Comparison of ENCODE assay signal across 14 cellular contexts in the genomic region with DNA sequence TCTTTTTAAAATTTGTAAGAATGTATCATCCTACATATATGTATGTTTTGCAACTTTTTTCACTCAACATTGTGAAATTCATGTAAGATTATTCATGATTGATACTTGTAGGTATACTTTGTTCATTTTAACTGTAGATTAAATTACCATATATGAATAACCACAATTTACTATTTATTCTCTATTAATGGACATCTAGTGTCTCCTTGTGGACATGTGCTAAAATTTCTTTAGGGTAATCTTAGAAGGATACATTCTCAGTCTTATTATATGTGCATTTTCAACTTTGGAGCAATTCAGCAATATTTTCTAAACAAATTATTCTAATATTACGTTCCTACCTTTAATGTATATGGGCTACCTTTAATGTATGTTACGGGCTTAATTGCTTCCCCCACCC.
DNase-seq lines count a peak whose midpoint lies in the region; ATAC-seq, FAIRE-seq and TF ChIP-seq lines count a peak whose summit lies in the region.
"Had no signal": no experiment of that assay in that cellular context is flagged by ENCODE, and none has a peak within 500 bp of the region (broad histone marks: within the 10 kb centered on the region; RNA-seq: fewer than 3 reads in every experiment).

No MANE protein-coding gene starts in this region.

- DNase-seq in EH (ENCODE audit: low read depth) (peak; percentile 10), M059J (ENCODE audit: low read depth) (peak; percentile 7), K562 (ENCODE audit: extremely low read depth in 1 of 4, low spot score in 3 of 4) (no peak), osteocyte (ENCODE audit: extremely low spot score, unreplicated experiment) (no peak), aorta (no peak)
- no peak for DNase-seq in activated T-cell treated with anti-CD3 and anti-CD28 coated beads, Interleukin-2, amount 50 U/mL, for 48 hours
- DNase-seq: H7, NCI-H1417, SJCRH30 had no signal

- no peaks in the 10 kb centered on the region for H3K9me3 Mint-ChIP-seq in osteocyte (ENCODE audit: unreplicated experiment)
- H3K9me3 Mint-ChIP-seq: WTC11 had no signal

- no peak overlapping the region for H2AFZ ChIP-seq in K562 (ENCODE audit: low read depth, low read length)

- 21% methylated on average over 2 of the region's 2 CpGs for WGBS in K562 (ENCODE audit: insufficient coverage, low coverage, missing lambda C conversion rate)
- 47 to 49% methylated on average over 2 of the region's 2 CpGs for WGBS in aorta, 2 donors

- TF ChIP-seq POLR2A in K562 (conservative IDR thresholded peaks at IDR 0.05), result no peak

- H4K20me1 ChIP-seq in K562 (replicated peaks; ENCODE audit: control insufficient read depth, insufficient read depth, low read length), result no peaks in the 10 kb centered on the region

- H3K27me3 ChIP-seq in K562 (ENCODE audit: control insufficient read depth in 2 of 2, insufficient read depth in 2 of 2, low read length in 2 of 2) (no peaks in the 10 kb centered on the region), aorta (ENCODE audit: control insufficient read depth in 1 of 2, insufficient read depth in 2 of 2, low read length in 1 of 2) (no peaks in the 10 kb centered on the region)
- H3K27me3 ChIP-seq: SJCRH30, tibial nerve had no signal

- TF ChIP-seq EP300 in K562 (IDR thresholded peaks at IDR 0.05; ENCODE audit: low read length), result no peak

- in situ Hi-C loops in K562 (cut with MboI), result no loop called here

- POLR2A ChIA-PET in K562 (lab: Yijun Ruan, JAX), result no interaction called here

- no peak overlapping the region for H3K4me2 ChIP-seq in K562 (ENCODE audit: insufficient read depth, low read length)

- CTCF ChIA-PET in K562 (lab: Yijun Ruan, JAX; ENCODE audit: low intra/inter-chr PET ratio), result interaction anchor here (1.6 kb wide), 1 partner anchor 190 kb away, joined by 8 read pairs; no protein-coding TSS in a partner anchor

- FAIRE-seq in K562 (lab: Jason Lieb, UNC), result no peak

- BruUV-seq in K562 (replicated peaks; lab: Mats Ljungman, UMichigan), result no TSS peak

- intact Hi-C loops in K562 (cut with micrococcal nuclease) (loop anchor here (5.0 to 10.0 kb wide), 3 partner anchors 188 to 443 kb away; no protein-coding TSS in a partner anchor), aorta (cut with DNase I) (no loop called here)

- H3K9me1 ChIP-seq in K562 (ENCODE audit: control insufficient read depth, insufficient read depth, low read length), result no peaks in the 10 kb centered on the region

- H3K4me3 ChIP-seq in K562, result no peak overlapping the region
- H3K4me3 ChIP-seq in aorta (ENCODE audit: low read length in 2 of 2), result no peak overlapping the region
- H3K4me3 ChIP-seq: coronary artery, SJCRH30, tibial nerve had no signal

- H3K4me3 Mint-ChIP-seq in osteocyte (ENCODE audit: unreplicated experiment), result no peak overlapping the region
- H3K4me3 Mint-ChIP-seq: WTC11 had no signal

- no peaks in the 10 kb centered on the region for H3K79me2 ChIP-seq in K562 (ENCODE audit: control insufficient read depth, insufficient read depth, low read length)

- H3K27me3 Mint-ChIP-seq in osteocyte (ENCODE audit: unreplicated experiment), result no peaks in the 10 kb centered on the region

- no peaks in the 10 kb centered on the region for H3K9me3 ChIP-seq in K562 (replicated peaks; ENCODE audit: control insufficient read depth, insufficient read depth, low read depth, low read length)
- H3K9me3 ChIP-seq in aorta (ENCODE audit: control insufficient read depth, low read length), result no peaks in the 10 kb centered on the region
- H3K9me3 ChIP-seq: SJCRH30, tibial nerve had no signal

- H3K27ac ChIP-seq in K562 (ENCODE audit: extremely low read depth, low read depth, low read length) (no peak overlapping the region), aorta (ENCODE audit: low read depth in 1 of 2, low read length in 2 of 2) (no peak overlapping the region)
- H3K27ac ChIP-seq: coronary artery, SJCRH30, tibial nerve had no signal

- no peaks in the 10 kb centered on the region for H3K36me3 ChIP-seq in K562 (ENCODE audit: control insufficient read depth, insufficient read depth, low read length)
- no peaks in the 10 kb centered on the region for H3K36me3 ChIP-seq in aorta (ENCODE audit: control insufficient read depth in 1 of 2, insufficient read depth in 2 of 2, low read length in 1 of 2)
- H3K36me3 ChIP-seq: SJCRH30, tibial nerve had no signal

- H3K36me3 Mint-ChIP-seq in osteocyte (ENCODE audit: unreplicated experiment), result no peaks in the 10 kb centered on the region
- H3K36me3 Mint-ChIP-seq: WTC11 had no signal

- no peaks in the 10 kb centered on the region for H3K4me1 ChIP-seq in K562 (replicated peaks in 1 of 2; ENCODE audit: control insufficient read depth in 2 of 2, insufficient read depth in 2 of 2, low read length in 2 of 2)
- H3K4me1 ChIP-seq in aorta (ENCODE audit: control insufficient read depth in 1 of 2, insufficient read depth in 2 of 2, low read length in 2 of 2), result no peaks in the 10 kb centered on the region
- H3K4me1 ChIP-seq: SJCRH30 had no signal

- TF ChIP-seq RAD21 in K562 (CRISPR knock-in tag; conservative IDR thresholded peaks at IDR 0.05 in 1 of 2, IDR thresholded peaks at IDR 0.05 in 1 of 2), result peak; percentile 51 to 62

- no peak overlapping the region for H3K9ac ChIP-seq in K562 (ENCODE audit: insufficient read depth in 1 of 2, low read depth in 2 of 2, low read length in 2 of 2)

- H3K4me1 Mint-ChIP-seq in osteocyte (ENCODE audit: unreplicated experiment), result no peaks in the 10 kb centered on the region
- H3K4me1 Mint-ChIP-seq: WTC11 had no signal

- no peak overlapping the region for H3K27ac Mint-ChIP-seq in osteocyte (ENCODE audit: unreplicated experiment)
- H3K27ac Mint-ChIP-seq: WTC11 had no signal

- TF ChIP-seq CTCF in K562 (IDR thresholded peaks at IDR 0.05 in 2 of 3, conservative IDR thresholded peaks at IDR 0.05 in 1 of 3; ENCODE audit: insufficient read depth in 2 of 3, low read depth in 1 of 3, low read length in 3 of 3) (peak in 1 of 3 experiments; percentile 52; a peak in 2 of 6 replicates), osteocyte (IDR thresholded peaks at IDR 0.05) (peak; percentile 39)

- ATAC-seq in K562 (no peak), GM18873 (IDR thresholded peaks at IDR 0.05; ENCODE audit: low FRiP score, unreplicated experiment) (no peak), GM21423 (IDR thresholded peaks at IDR 0.05; ENCODE audit: unreplicated experiment) (no peak), aorta (ENCODE audit: low FRiP score) (no peak)
- ATAC-seq: WTC11 had no signal

TF ChIP-seq in K562, 482 proteins besides CTCF, POLR2A, EP300 and RAD21:
- 0 out of 2 replicates have a peak, but pooled peaks have one; percentile 31 for TF ChIP-seq SMC3 (conservative IDR thresholded peaks at IDR 0.05; ENCODE audit: insufficient read depth, low read depth, low read length)
- TF ChIP-seq, protein P1, sequence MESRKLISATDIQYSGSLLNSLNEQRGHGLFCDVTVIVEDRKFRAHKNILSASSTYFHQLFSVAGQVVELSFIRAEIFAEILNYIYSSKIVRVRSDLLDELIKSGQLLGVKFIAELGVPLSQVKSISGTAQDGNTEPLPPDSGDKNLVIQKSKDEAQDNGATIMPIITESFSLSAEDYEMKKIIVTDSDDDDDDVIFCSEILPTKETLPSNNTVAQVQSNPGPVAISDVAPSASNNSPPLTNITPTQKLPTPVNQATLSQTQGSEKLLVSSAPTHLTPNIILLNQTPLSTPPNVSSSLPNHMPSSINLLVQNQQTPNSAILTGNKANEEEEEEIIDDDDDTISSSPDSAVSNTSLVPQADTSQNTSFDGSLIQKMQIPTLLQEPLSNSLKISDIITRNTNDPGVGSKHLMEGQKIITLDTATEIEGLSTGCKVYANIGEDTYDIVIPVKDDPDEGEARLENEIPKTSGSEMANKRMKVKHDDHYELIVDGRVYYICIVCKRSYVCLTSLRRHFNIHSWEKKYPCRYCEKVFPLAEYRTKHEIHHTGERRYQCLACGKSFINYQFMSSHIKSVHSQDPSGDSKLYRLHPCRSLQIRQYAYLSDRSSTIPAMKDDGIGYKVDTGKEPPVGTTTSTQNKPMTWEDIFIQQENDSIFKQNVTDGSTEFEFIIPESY (CRISPR knock-in tag; IDR thresholded peaks at IDR 0.05), result no peak
TF ChIP-seq in K562: peak in this region for 1.

Comparison
In these comparisons a context has a peak if more than half of its experiments do, and no peak if none do; other contexts are left out.
1. DNase-seq: peak in EH (single experiment) and M059J (single experiment); none in K562 (0 of 4), osteocyte (single experiment), activated T-cell treated with anti-CD3 and anti-CD28 coated beads, Interleukin-2, amount 50 U/mL, for 48 hours (0 of 2) and aorta (0 of 2).